8 cellular contexts compared by ENCODE assay signal in genomic region chr16:74813109-74813641, GRCh38. TPM values are rescaled to one million over a fixed set of nuclear protein-coding genes. Genes with fewer than 3 reads are reported as not detected.
DNase-seq lines count a peak whose midpoint lies in the region; ATAC-seq and TF ChIP-seq lines count a peak whose summit lies in the region.

No MANE protein-coding gene starts in this region.

- peak; percentile 95 for ATAC-seq in GM18907 (IDR thresholded peaks at IDR 0.05; ENCODE audit: unreplicated experiment)
- ATAC-seq in HG03103 (IDR thresholded peaks at IDR 0.05; ENCODE audit: low read depth, unreplicated experiment), result peak; percentile 98

- peaks cover 17% of the 10 kb centered on the region for H3K27me3 Mint-ChIP-seq in chondrocyte (ENCODE audit: low read depth)

- no peaks in the 10 kb centered on the region for H3K9me3 Mint-ChIP-seq in chondrocyte (ENCODE audit: low read depth)

- H3K27ac Mint-ChIP-seq in chondrocyte (ENCODE audit: unreplicated experiment), result no peak overlapping the region

- no peaks in the 10 kb centered on the region for H3K4me1 Mint-ChIP-seq in chondrocyte (ENCODE audit: low read depth)

- H3K36me3 Mint-ChIP-seq in chondrocyte (ENCODE audit: low read depth), result peaks cover 2% of the 10 kb centered on the region

- H3K4me3 Mint-ChIP-seq in chondrocyte (ENCODE audit: unreplicated experiment), result no peak overlapping the region

- DNase-seq in AG10803 (ENCODE audit: low read depth) (peak; percentile 53), NCI-H345 treated with DMSO at 0.1 percent for 48 hours (lab: John Stamatoyannopoulos, UW; ENCODE audit: unreplicated experiment) (peak; percentile 55), chondrocyte (ENCODE audit: low spot score) (no peak), left kidney (ENCODE audit: low read depth, low spot score) (peak; percentile 92)
- peak; percentile 61 to 67 for DNase-seq in activated CD4-positive, alpha-beta T cell treated with anti-CD3 and anti-CD28 coated beads for 4 hours
- DNase-seq in stimulated activated CD4-positive, alpha-beta T cell treated with anti-CD3 and anti-CD28 coated beads, Interleukin-2, amount 100 ng/mL, for 48 hours, result peak; percentile 80

- peak; percentile 83 for TF ChIP-seq CTCF in AG10803 (conservative IDR thresholded peaks at IDR 0.05; ENCODE audit: low read length)
- peak; percentile 92 for TF ChIP-seq CTCF in chondrocyte (IDR thresholded peaks at IDR 0.05)

- no peak overlapping the region for H3K4me3 ChIP-seq in AG10803 (ENCODE audit: low read length)

RNA-seq across cellular contexts. Expression of gene FA2H, which starts 38.6 kb away (rescaled TPM):
- not detected in 3 replicates for total RNA-seq in chondrocyte
